In the genomic region with DNA sequence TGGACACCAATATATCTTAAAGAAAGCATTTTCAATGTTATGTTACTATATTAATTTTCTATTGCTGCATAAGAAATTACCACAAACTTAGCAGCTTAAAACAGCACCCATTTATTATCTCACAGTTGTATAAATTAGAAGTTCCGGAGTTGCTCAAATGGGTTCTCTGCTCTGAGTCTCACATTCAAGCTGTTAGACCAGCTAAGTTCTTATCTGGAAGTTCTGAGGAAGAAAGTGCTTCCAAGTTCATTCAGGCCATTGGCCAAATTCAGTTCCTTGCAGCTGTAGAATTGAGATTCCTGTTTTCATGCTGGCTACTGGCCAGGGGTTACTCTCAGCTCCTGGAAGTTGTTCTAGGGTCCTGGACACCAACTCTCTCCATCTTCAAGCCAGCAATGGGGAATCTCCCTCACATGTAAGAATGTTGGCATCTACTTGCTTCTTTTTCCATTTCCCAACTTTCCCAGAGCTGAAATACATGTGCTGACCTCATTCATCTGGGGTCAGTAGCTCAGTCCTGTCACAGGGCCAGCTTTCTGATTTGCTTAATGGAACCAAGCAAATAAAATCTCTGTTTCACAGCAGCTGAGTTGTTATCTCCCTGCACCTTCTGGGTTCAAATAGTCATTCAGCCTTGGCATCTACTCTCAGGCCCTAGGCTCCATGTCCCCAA, we compare ENCODE assay signal across 2 cellular contexts.
TF ChIP-seq lines count a peak whose summit lies in the region.

No MANE protein-coding gene starts in this region.

TF ChIP-seq in liver, 16 proteins besides CTCF, POLR2A, EP300 and RAD21 (continued from another document):
- TF ChIP-seq, protein P1, sequence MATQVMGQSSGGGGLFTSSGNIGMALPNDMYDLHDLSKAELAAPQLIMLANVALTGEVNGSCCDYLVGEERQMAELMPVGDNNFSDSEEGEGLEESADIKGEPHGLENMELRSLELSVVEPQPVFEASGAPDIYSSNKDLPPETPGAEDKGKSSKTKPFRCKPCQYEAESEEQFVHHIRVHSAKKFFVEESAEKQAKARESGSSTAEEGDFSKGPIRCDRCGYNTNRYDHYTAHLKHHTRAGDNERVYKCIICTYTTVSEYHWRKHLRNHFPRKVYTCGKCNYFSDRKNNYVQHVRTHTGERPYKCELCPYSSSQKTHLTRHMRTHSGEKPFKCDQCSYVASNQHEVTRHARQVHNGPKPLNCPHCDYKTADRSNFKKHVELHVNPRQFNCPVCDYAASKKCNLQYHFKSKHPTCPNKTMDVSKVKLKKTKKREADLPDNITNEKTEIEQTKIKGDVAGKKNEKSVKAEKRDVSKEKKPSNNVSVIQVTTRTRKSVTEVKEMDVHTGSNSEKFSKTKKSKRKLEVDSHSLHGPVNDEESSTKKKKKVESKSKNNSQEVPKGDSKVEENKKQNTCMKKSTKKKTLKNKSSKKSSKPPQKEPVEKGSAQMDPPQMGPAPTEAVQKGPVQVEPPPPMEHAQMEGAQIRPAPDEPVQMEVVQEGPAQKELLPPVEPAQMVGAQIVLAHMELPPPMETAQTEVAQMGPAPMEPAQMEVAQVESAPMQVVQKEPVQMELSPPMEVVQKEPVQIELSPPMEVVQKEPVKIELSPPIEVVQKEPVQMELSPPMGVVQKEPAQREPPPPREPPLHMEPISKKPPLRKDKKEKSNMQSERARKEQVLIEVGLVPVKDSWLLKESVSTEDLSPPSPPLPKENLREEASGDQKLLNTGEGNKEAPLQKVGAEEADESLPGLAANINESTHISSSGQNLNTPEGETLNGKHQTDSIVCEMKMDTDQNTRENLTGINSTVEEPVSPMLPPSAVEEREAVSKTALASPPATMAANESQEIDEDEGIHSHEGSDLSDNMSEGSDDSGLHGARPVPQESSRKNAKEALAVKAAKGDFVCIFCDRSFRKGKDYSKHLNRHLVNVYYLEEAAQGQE (IDR thresholded peaks at IDR 0.05) = peak; percentile 84
- TF ChIP-seq RXRA (IDR thresholded peaks at IDR 0.05) (peak; percentile 93 to 95), YY1 (IDR thresholded peaks at IDR 0.05) (peak; percentile 79), GABPA (IDR thresholded peaks at IDR 0.05 in 1 of 2, conservative IDR thresholded peaks at IDR 0.05 in 1 of 2) (no peak), TAF1 (conservative IDR thresholded peaks at IDR 0.05) (no peak)
- TF ChIP-seq, protein P2, sequence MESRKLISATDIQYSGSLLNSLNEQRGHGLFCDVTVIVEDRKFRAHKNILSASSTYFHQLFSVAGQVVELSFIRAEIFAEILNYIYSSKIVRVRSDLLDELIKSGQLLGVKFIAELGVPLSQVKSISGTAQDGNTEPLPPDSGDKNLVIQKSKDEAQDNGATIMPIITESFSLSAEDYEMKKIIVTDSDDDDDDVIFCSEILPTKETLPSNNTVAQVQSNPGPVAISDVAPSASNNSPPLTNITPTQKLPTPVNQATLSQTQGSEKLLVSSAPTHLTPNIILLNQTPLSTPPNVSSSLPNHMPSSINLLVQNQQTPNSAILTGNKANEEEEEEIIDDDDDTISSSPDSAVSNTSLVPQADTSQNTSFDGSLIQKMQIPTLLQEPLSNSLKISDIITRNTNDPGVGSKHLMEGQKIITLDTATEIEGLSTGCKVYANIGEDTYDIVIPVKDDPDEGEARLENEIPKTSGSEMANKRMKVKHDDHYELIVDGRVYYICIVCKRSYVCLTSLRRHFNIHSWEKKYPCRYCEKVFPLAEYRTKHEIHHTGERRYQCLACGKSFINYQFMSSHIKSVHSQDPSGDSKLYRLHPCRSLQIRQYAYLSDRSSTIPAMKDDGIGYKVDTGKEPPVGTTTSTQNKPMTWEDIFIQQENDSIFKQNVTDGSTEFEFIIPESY (IDR thresholded peaks at IDR 0.05) = peak; percentile 72

TF ChIP-seq in HepG2, 621 proteins besides CTCF, POLR2A, EP300 and RAD21 (continued from another document):
- TF ChIP-seq, protein P3, sequence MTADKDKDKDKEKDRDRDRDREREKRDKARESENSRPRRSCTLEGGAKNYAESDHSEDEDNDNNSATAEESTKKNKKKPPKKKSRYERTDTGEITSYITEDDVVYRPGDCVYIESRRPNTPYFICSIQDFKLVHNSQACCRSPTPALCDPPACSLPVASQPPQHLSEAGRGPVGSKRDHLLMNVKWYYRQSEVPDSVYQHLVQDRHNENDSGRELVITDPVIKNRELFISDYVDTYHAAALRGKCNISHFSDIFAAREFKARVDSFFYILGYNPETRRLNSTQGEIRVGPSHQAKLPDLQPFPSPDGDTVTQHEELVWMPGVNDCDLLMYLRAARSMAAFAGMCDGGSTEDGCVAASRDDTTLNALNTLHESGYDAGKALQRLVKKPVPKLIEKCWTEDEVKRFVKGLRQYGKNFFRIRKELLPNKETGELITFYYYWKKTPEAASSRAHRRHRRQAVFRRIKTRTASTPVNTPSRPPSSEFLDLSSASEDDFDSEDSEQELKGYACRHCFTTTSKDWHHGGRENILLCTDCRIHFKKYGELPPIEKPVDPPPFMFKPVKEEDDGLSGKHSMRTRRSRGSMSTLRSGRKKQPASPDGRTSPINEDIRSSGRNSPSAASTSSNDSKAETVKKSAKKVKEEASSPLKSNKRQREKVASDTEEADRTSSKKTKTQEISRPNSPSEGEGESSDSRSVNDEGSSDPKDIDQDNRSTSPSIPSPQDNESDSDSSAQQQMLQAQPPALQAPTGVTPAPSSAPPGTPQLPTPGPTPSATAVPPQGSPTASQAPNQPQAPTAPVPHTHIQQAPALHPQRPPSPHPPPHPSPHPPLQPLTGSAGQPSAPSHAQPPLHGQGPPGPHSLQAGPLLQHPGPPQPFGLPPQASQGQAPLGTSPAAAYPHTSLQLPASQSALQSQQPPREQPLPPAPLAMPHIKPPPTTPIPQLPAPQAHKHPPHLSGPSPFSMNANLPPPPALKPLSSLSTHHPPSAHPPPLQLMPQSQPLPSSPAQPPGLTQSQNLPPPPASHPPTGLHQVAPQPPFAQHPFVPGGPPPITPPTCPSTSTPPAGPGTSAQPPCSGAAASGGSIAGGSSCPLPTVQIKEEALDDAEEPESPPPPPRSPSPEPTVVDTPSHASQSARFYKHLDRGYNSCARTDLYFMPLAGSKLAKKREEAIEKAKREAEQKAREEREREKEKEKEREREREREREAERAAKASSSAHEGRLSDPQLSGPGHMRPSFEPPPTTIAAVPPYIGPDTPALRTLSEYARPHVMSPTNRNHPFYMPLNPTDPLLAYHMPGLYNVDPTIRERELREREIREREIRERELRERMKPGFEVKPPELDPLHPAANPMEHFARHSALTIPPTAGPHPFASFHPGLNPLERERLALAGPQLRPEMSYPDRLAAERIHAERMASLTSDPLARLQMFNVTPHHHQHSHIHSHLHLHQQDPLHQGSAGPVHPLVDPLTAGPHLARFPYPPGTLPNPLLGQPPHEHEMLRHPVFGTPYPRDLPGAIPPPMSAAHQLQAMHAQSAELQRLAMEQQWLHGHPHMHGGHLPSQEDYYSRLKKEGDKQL (CRISPR knock-in tag; IDR thresholded peaks at IDR 0.05; ENCODE audit: low read depth) = no peak
- TF ChIP-seq THYN1 (CRISPR knock-in tag; IDR thresholded peaks at IDR 0.05; ENCODE audit: borderline replicate concordance, low read depth) (no peak), ZNF234 (CRISPR knock-in tag; conservative IDR thresholded peaks at IDR 0.05) (no peak), FOXA3 (CRISPR knock-in tag; IDR thresholded peaks at IDR 0.05) (no peak), SAP130 (CRISPR knock-in tag; IDR thresholded peaks at IDR 0.05; ENCODE audit: low read depth) (no peak), POGZ (CRISPR knock-in tag; IDR thresholded peaks at IDR 0.05) (no peak)
